Comparison of ENCODE assay signal across 14 cellular contexts in genomic region chr2:26139269-26140183, GRCh38. TPM values are rescaled to one million over a fixed set of nuclear protein-coding genes. Genes with fewer than 3 reads are reported as not detected.
A peak's percentile ranks its signal among the peaks of the same experiment; 100 is the strongest.
DNase-seq lines count a peak whose midpoint lies in the region; ATAC-seq and TF ChIP-seq lines count a peak whose summit lies in the region.
"Had no signal": no experiment of that assay in that cellular context is flagged by ENCODE, and none has a peak within 500 bp of the region (broad histone marks: within the 10 kb centered on the region; RNA-seq: fewer than 3 reads in every experiment).

No MANE protein-coding gene starts in this region.

- CTCF ChIA-PET in activated naive CD4-positive, alpha-beta T cell treated with anti-CD3 and anti-CD28 coated beads, Interleukin-2, amount 10 ng/mL, durations not matched to agents 7 days and 5 days (lab: Charles Lee) = interaction anchor here (0.7 to 1.0 kb wide), 2 partner anchors 148 to 401 kb away, joined by 3 read pairs; no protein-coding TSS in a partner anchor

- no peaks in the 10 kb centered on the region for H3K4me1 Mint-ChIP-seq in activated naive CD4-positive, alpha-beta T cell treated with anti-CD3 and anti-CD28 coated beads, Interleukin-2, amount 50 U/mL, for 24 hours
- H3K4me1 Mint-ChIP-seq in activated naive CD4-positive, alpha-beta T cell treated with anti-CD3 and anti-CD28 coated beads, Interleukin-2, amount 10 ng/mL, durations not matched to agents 7 days and 5 days = no peaks in the 10 kb centered on the region

- H3K27ac Mint-ChIP-seq in activated naive CD4-positive, alpha-beta T cell treated with anti-CD3 and anti-CD28 coated beads, Interleukin-2, amount 50 U/mL, for 24 hours = peak overlapping the region; percentile 81
- no peak overlapping the region for H3K27ac Mint-ChIP-seq in activated naive CD4-positive, alpha-beta T cell treated with anti-CD3 and anti-CD28 coated beads, Interleukin-2, amount 10 ng/mL, durations not matched to agents 7 days and 5 days
- H3K27ac Mint-ChIP-seq: activated naive CD8-positive, alpha-beta T cell treated with anti-CD3 and anti-CD28 coated beads, Interleukin-2, amount 10 ng/mL, durations not matched to agents 7 days and 5 days had no signal

- H3K4me3 ChIP-seq in stomach = no peak overlapping the region

- H3K36me3 ChIP-seq in stomach = peaks cover 0 to 26% (median 20%) of the 10 kb centered on the region in 4 donors

- H3K9me3 Mint-ChIP-seq in activated naive CD4-positive, alpha-beta T cell treated with anti-CD3 and anti-CD28 coated beads, Interleukin-2, amount 50 U/mL, for 24 hours = no peaks in the 10 kb centered on the region
- H3K9me3 Mint-ChIP-seq in activated naive CD4-positive, alpha-beta T cell treated with anti-CD3 and anti-CD28 coated beads, Interleukin-2, amount 10 ng/mL, durations not matched to agents 7 days and 5 days = no peaks in the 10 kb centered on the region
- H3K9me3 Mint-ChIP-seq: activated naive CD8-positive, alpha-beta T cell treated with anti-CD3 and anti-CD28 coated beads, Interleukin-2, amount 10 ng/mL, durations not matched to agents 7 days and 5 days had no signal

- no peak overlapping the region for H3K27ac ChIP-seq in stomach

- no peaks in the 10 kb centered on the region for H3K27me3 Mint-ChIP-seq in activated naive CD4-positive, alpha-beta T cell treated with anti-CD3 and anti-CD28 coated beads, Interleukin-2, amount 50 U/mL, for 24 hours
- H3K27me3 Mint-ChIP-seq in activated naive CD4-positive, alpha-beta T cell treated with anti-CD3 and anti-CD28 coated beads, Interleukin-2, amount 10 ng/mL, durations not matched to agents 7 days and 5 days = no peaks in the 10 kb centered on the region
- H3K27me3 Mint-ChIP-seq: activated naive CD8-positive, alpha-beta T cell treated with anti-CD3 and anti-CD28 coated beads, Interleukin-2, amount 10 ng/mL, durations not matched to agents 7 days and 5 days had no signal

- peak; percentile 33 for ATAC-seq in esophagus mucosa

- peaks cover 3% of the 10 kb centered on the region for H3K36me3 Mint-ChIP-seq in activated naive CD4-positive, alpha-beta T cell treated with anti-CD3 and anti-CD28 coated beads, Interleukin-2, amount 50 U/mL, for 24 hours
- peaks cover 15% of the 10 kb centered on the region for H3K36me3 Mint-ChIP-seq in activated naive CD4-positive, alpha-beta T cell treated with anti-CD3 and anti-CD28 coated beads, Interleukin-2, amount 10 ng/mL, durations not matched to agents 7 days and 5 days

- WGBS in stomach, 5 donors = 45 to 59% (median 57%) methylated on average over 12 of the region's 12 CpGs

- no peak for TF ChIP-seq POLR2A in stomach (IDR thresholded peaks at IDR 0.05)

- intact Hi-C loops in stomach (cut with DNase I; ENCODE audit: low total_unique reads) = loop anchor here (10.0 kb wide), 1 partner anchor 185 kb away; no protein-coding TSS in a partner anchor

- H3K4me1 ChIP-seq in stomach = peaks cover 0 to 12% (median 5%) of the 10 kb centered on the region in 4 donors

- H3K4me3 Mint-ChIP-seq in activated naive CD4-positive, alpha-beta T cell treated with anti-CD3 and anti-CD28 coated beads, Interleukin-2, amount 50 U/mL, for 24 hours = no peak overlapping the region
- H3K4me3 Mint-ChIP-seq in activated naive CD4-positive, alpha-beta T cell treated with anti-CD3 and anti-CD28 coated beads, Interleukin-2, amount 10 ng/mL, durations not matched to agents 7 days and 5 days = no peak overlapping the region
- H3K4me3 Mint-ChIP-seq: activated naive CD8-positive, alpha-beta T cell treated with anti-CD3 and anti-CD28 coated beads, Interleukin-2, amount 10 ng/mL, durations not matched to agents 7 days and 5 days had no signal

- TF ChIP-seq CTCF in stomach (IDR thresholded peaks at IDR 0.05) = no peak

- H3K9me3 ChIP-seq in stomach = no peaks in the 10 kb centered on the region

- H3K27me3 ChIP-seq in stomach = no peaks in the 10 kb centered on the region

- DNase-seq in activated naive CD4-positive, alpha-beta T cell treated with anti-CD3 and anti-CD28 coated beads, Interleukin-2, amount 10 ng/mL, durations not matched to agents 7 days and 5 days = no peak
- DNase-seq in NCI-H524 treated with DMSO at 0.1 percent for 48 hours (lab: John Stamatoyannopoulos, UW) (peak; percentile 88), stomach (peak; percentile 48), hepatic stellate cell (ENCODE audit: low spot score) (no peak), GM19238 (ENCODE audit: insufficient read length, low spot score) (no peak), NCI-H1694 treated with DMSO at 0.1 percent for 48 hours (lab: John Stamatoyannopoulos, UW) (no peak)
- DNase-seq: activated naive CD8-positive, alpha-beta T cell treated with anti-CD3 and anti-CD28 coated beads, Interleukin-2, amount 10 ng/mL, durations not matched to agents 7 days and 5 days; AML-193; NCI-H1436 treated with DMSO at 0.1 percent for 48 hours; stimulated activated CD4-positive, alpha-beta T cell treated with anti-CD3 and anti-CD28 coated beads, Interleukin-4, amount 100 ng/mL, for 1 hour; stimulated activated naive CD4-positive, alpha-beta T cell treated with Interleukin-2 at 50 U/mL for 16 hours; T1000 had no signal

- TF ChIP-seq EP300 in stomach (IDR thresholded peaks at IDR 0.05) = no peak

RNA-seq across cellular contexts. Expression of gene GAREM2, which starts 33.4 kb away (rescaled TPM):
- total RNA-seq in esophagus mucosa (0.68 TPM), stomach (1 to 10 TPM in 2 of 5 donors, under 1 TPM in 1, not detected in 2; under 0.01 to 2.3 (median 1.5) TPM)
- polyA plus RNA-seq in stomach = 1 to 10 TPM in 1 of 3 donors, under 1 TPM in 2; 0.83 to 1.7 (median 0.87) TPM

Comparison
In these comparisons a context has a peak if more than half of its experiments do, and no peak if none do; other contexts are left out.
1. DNase-seq: peak in NCI-H524 treated with DMSO at 0.1 percent for 48 hours (single experiment) and stomach (single experiment); none in activated naive CD4-positive, alpha-beta T cell treated with anti-CD3 and anti-CD28 coated beads, Interleukin-2, amount 10 ng/mL, durations not matched to agents 7 days and 5 days (single experiment), hepatic stellate cell (single experiment), GM19238 (single experiment) and NCI-H1694 treated with DMSO at 0.1 percent for 48 hours (single experiment).